ENCODE assay signal across 9 cellular contexts in the genomic region with DNA sequence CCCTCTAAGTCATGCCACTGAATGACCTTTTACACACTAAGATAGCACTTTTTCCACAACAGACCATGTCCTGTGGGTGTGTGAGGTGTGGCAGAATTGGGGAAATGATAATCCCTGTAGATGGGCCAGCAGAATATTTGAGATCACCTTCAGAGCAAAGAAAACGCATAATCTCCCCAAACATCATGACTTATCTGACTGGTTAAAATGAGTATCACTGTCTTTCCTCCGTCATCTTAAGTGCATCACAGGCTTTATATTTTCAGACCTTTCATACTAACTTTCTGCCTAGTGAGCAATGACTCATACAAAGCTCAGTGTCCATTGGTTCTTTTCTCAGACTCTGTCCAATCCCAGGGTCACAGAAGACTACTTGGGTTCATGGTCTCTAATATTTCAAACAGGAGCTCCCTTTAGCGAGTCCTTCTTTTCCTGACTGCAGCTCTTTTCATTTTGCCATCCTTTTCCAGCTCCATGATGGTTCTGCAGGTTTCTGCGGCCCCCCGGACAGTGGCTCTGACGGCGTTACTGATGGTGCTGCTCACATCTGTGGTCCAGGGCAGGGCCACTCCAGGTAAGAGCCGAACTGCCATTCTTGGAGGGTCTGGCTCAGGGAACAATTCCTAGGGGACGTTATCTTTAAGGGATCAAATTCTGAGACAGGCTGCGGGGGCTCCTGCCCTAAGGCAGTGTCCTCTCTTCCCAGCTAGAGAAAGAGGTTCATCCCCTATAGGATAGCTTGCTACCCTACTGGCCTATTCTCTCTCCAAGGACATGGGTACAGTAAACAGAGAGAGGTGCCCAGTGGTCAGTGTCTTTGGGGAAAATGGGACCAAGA. TPM values are rescaled to one million over a fixed set of nuclear protein-coding genes. Genes with fewer than 3 reads are reported as not detected.
DNase-seq lines count a peak whose midpoint lies in the region; ATAC-seq and TF ChIP-seq lines count a peak whose summit lies in the region.
"Had no signal": no experiment of that assay in that cellular context is flagged by ENCODE, and none has a peak within 500 bp of the region (broad histone marks: within the 10 kb centered on the region; RNA-seq: fewer than 3 reads in every experiment).

A gene (plus strand): TSS at position 423 of the 838 bp plus-strand sequence. CDS start 52 bp downstream, at position 475.

- H3K4me3 ChIP-seq in mesendoderm (ENCODE audit: low read length) = no peak within 1 kb of the TSS

- ATAC-seq in activated naive CD4-positive, alpha-beta T cell treated with anti-CD3 and anti-CD28 coated beads, Interleukin-2, amount 50 U/mL, for 72 hours = peak; percentile 92 to 95

- H3K27ac ChIP-seq in H9 (ENCODE audit: insufficient read length, low read depth, low read length) (no peak within 1 kb of the TSS), mesendoderm (ENCODE audit: low read depth, low read length) (no peak within 1 kb of the TSS)
- H3K27ac ChIP-seq: neutrophil had no signal

- H3K36me3 ChIP-seq in mesendoderm (ENCODE audit: control insufficient read depth, insufficient read depth, low read length) = no peaks in the 10 kb centered on the region
- H3K36me3 ChIP-seq: neutrophil had no signal

- no peak within 1 kb of the TSS for H2BK20ac ChIP-seq in H9 (ENCODE audit: low read depth, low read length, poor library complexity, severe bottlenecking)

- no peaks in the 10 kb centered on the region for H4K20me1 ChIP-seq in H9 (ENCODE audit: control insufficient read depth, insufficient read depth, insufficient read length)

- H3K27me3 ChIP-seq in H9 (ENCODE audit: insufficient read depth, low read length) (no peaks in the 10 kb centered on the region), mesendoderm (ENCODE audit: insufficient read depth, low read length, poor library complexity) (no peaks in the 10 kb centered on the region)

- no peaks in the 10 kb centered on the region for H3K4me1 ChIP-seq in H9 (ENCODE audit: insufficient read depth, low read length)
- H3K4me1 ChIP-seq in mesendoderm (ENCODE audit: control insufficient read depth, low read depth, low read length) = no peaks in the 10 kb centered on the region

- no peak within 1 kb of the TSS for H3K27ac Mint-ChIP-seq in H9
- H3K27ac Mint-ChIP-seq in activated naive CD4-positive, alpha-beta T cell treated with anti-CD3 and anti-CD28 coated beads, Interleukin-2, amount 50 U/mL, for 72 hours = peak within 1 kb of the TSS in 1 of 2 donors; percentile 86

- H3T11ph ChIP-seq in H9 (ENCODE audit: low read length) = no peak within 1 kb of the TSS

- no peak within 1 kb of the TSS for H4K8ac ChIP-seq in H9 (replicated peaks; ENCODE audit: insufficient read length, low read depth, low read length)
- no peak within 1 kb of the TSS for H4K8ac ChIP-seq in mesendoderm (ENCODE audit: low read depth, low read length)

- peaks cover 13% of the 10 kb centered on the region for H3K27me3 Mint-ChIP-seq in H9 (ENCODE audit: low read depth)

- H2BK120ac ChIP-seq in H9 (ENCODE audit: low read depth, low read length, poor library complexity, severe bottlenecking) = no peak within 1 kb of the TSS
- H2BK120ac ChIP-seq in mesendoderm (ENCODE audit: low read depth, low read length) = no peak within 1 kb of the TSS

- no peaks in the 10 kb centered on the region for H3K9me3 Mint-ChIP-seq in H9
- H3K9me3 Mint-ChIP-seq in activated naive CD4-positive, alpha-beta T cell treated with anti-CD3 and anti-CD28 coated beads, Interleukin-2, amount 50 U/mL, for 72 hours = no peaks in the 10 kb centered on the region

- no peak within 1 kb of the TSS for H3K23ac ChIP-seq in H9 (ENCODE audit: insufficient read length, low read depth, low read length)
- no peak within 1 kb of the TSS for H3K23ac ChIP-seq in mesendoderm (ENCODE audit: low read length)

- no peak within 1 kb of the TSS for H4K91ac ChIP-seq in H9 (ENCODE audit: insufficient read length, low read depth, low read length)

- H3K9ac ChIP-seq in H9 (ENCODE audit: extremely low read depth, insufficient read length, low read length) (no peak within 1 kb of the TSS), mesendoderm (ENCODE audit: low read length) (no peak within 1 kb of the TSS)

- H3K79me2 ChIP-seq in H9 (ENCODE audit: insufficient read depth, low read length) (no peaks in the 10 kb centered on the region), mesendoderm (ENCODE audit: control insufficient read depth, insufficient read depth, low read length) (no peaks in the 10 kb centered on the region)

- H3K14ac ChIP-seq in H9 (ENCODE audit: insufficient read depth, low read length) = no peak within 1 kb of the TSS

- TF ChIP-seq CTCF in H9 (conservative IDR thresholded peaks at IDR 0.05) = no peak

- WGBS in H9 (ENCODE audit: extremely low coverage, insufficient read length, low lambda C conversion rate) = no CpG with 5 or more reads among the region's 10 CpGs
- no CpG with 5 or more reads among the region's 10 CpGs for WGBS in mesendoderm (ENCODE audit: extremely low coverage, insufficient coverage, low lambda C conversion rate)

- H2AFZ ChIP-seq in H9 (ENCODE audit: low read length) = no peak within 1 kb of the TSS

- H3K18ac ChIP-seq in H9 (ENCODE audit: insufficient read length, low read depth, low read length) (no peak within 1 kb of the TSS), mesendoderm (ENCODE audit: low read length) (no peak within 1 kb of the TSS)

- peaks cover 2% of the 10 kb centered on the region for H3K23me2 ChIP-seq in H9 (ENCODE audit: insufficient read length, low read depth, low read length, poor library complexity, severe bottlenecking)

- H2BK5ac ChIP-seq in H9 (ENCODE audit: insufficient read length, low read length) = no peak within 1 kb of the TSS
- no peak within 1 kb of the TSS for H2BK5ac ChIP-seq in mesendoderm (ENCODE audit: low read length)

- H3K4me1 Mint-ChIP-seq in H9 = peaks cover 11 to 15% of the 10 kb centered on the region in 2 experiments

- H3K56ac ChIP-seq in H9 (ENCODE audit: insufficient read length, low read depth, low read length) = no peak within 1 kb of the TSS
- H3K56ac ChIP-seq in mesendoderm (ENCODE audit: low read length) = no peak within 1 kb of the TSS

- DNase-seq in stimulated activated CD4-positive, alpha-beta T cell treated with anti-CD3 and anti-CD28 coated beads, Interleukin-4, amount 100 ng/mL, for 24 hours = peak; percentile 22
- no peak for DNase-seq in stimulated activated CD4-positive, alpha-beta T cell treated with anti-CD3 and anti-CD28 coated beads, Interleukin-4, amount 100 ng/mL, for 4 hours
- DNase-seq in H9 (no peak), M059J (ENCODE audit: low read depth) (peak; percentile 69), glomerular endothelial cell (ENCODE audit: extremely low read depth, low read depth, low spot score) (peak; percentile 14), pulmonary artery endothelial cell (ENCODE audit: low read depth, low spot score) (peak; percentile 24), mesendoderm (no peak)
- DNase-seq in activated naive CD4-positive, alpha-beta T cell treated with anti-CD3 and anti-CD28 coated beads, Interleukin-2, amount 50 U/mL, for 72 hours (ENCODE audit: low spot score in 2 of 2) = peak in 1 of 2 donors; percentile 16

- no peak within 1 kb of the TSS for H3K4me3 Mint-ChIP-seq in H9

- H3K4me2 ChIP-seq in H9 (ENCODE audit: insufficient read depth, insufficient read length, low read length) = no peak within 1 kb of the TSS
- H3K4me2 ChIP-seq in mesendoderm (ENCODE audit: low read length) = no peak within 1 kb of the TSS

- H3K4ac ChIP-seq in H9 (ENCODE audit: low read depth, low read length) (no peak within 1 kb of the TSS), mesendoderm (ENCODE audit: low read depth, low read length) (no peak within 1 kb of the TSS)

- no peaks in the 10 kb centered on the region for H3K9me3 ChIP-seq in H9 (ENCODE audit: control insufficient read depth, low read depth, low read length)
- H3K9me3 ChIP-seq: neutrophil had no signal

- no peak within 1 kb of the TSS for H4K5ac ChIP-seq in H9 (ENCODE audit: insufficient read length, low read depth, low read length)
- no peak within 1 kb of the TSS for H4K5ac ChIP-seq in mesendoderm (ENCODE audit: low read length)

- H3K79me1 ChIP-seq in H9 (ENCODE audit: insufficient read depth, low read depth, low read length, poor library complexity, severe bottlenecking) (no peaks in the 10 kb centered on the region), mesendoderm (ENCODE audit: low read length) (no peaks in the 10 kb centered on the region)

- no peaks in the 10 kb centered on the region for H3K36me3 Mint-ChIP-seq in H9 (ENCODE audit: insufficient read depth in 1 of 3, low read depth in 3 of 3)
- H3K36me3 Mint-ChIP-seq in activated naive CD4-positive, alpha-beta T cell treated with anti-CD3 and anti-CD28 coated beads, Interleukin-2, amount 50 U/mL, for 72 hours = no peaks in the 10 kb centered on the region

- H2BK12ac ChIP-seq in H9 (ENCODE audit: insufficient read length, low read depth, low read length) = no peak within 1 kb of the TSS

- H2AK5ac ChIP-seq in H9 (ENCODE audit: insufficient read length, low read length) (no peak within 1 kb of the TSS), mesendoderm (ENCODE audit: low read length) (no peak within 1 kb of the TSS)

- no peak within 1 kb of the TSS for H2BK15ac ChIP-seq in H9 (ENCODE audit: low read depth, low read length)
- no peak within 1 kb of the TSS for H2BK15ac ChIP-seq in mesendoderm (replicated peaks; ENCODE audit: low read depth)

RNA-seq across cellular contexts. Expression of the gene that starts here (rescaled TPM):
- 23.4 and 23.6 TPM in 2 replicates for total RNA-seq in H9 (2021)
- total RNA-seq in M059J (2014; rRNA removed; shearing (Covaris generic)) = not detected in 2 replicates
- 10 to 100 TPM; 10.6 to 39.0 TPM for total RNA-seq in activated naive CD4-positive, alpha-beta T cell treated with anti-CD3 and anti-CD28 coated beads, Interleukin-2, amount 50 U/mL, for 72 hours
- 2.4 and 8.0 TPM in 2 replicates for total RNA-seq in glomerular endothelial cell
- total RNA-seq in pulmonary artery endothelial cell = 0.46 and 10.3 TPM in 2 replicates
- polyA plus RNA-seq in mesendoderm (2013, experiment 1 of 2) = 27.2 TPM
- polyA plus RNA-seq in mesendoderm (2013, experiment 2 of 2) = 28.0 TPM

Comparison
In these comparisons a context has a peak if more than half of its experiments do, and no peak if none do; other contexts are left out.
1. DNase-seq: peak in stimulated activated CD4-positive, alpha-beta T cell treated with anti-CD3 and anti-CD28 coated beads, Interleukin-4, amount 100 ng/mL, for 24 hours (single experiment), glomerular endothelial cell (single experiment) and pulmonary artery endothelial cell (single experiment); none in stimulated activated CD4-positive, alpha-beta T cell treated with anti-CD3 and anti-CD28 coated beads, Interleukin-4, amount 100 ng/mL, for 4 hours (0 of 2), H9 (single experiment) and mesendoderm (single experiment).
2. Peak in DNase-seq in M059J; RNA of the gene not detected or under 1 TPM.